In genomic region chr17:67420994-67421393, GRCh38 we compare ENCODE assay signal across 12 cellular contexts. TPM values are rescaled to one million over a fixed set of nuclear protein-coding genes. Genes with fewer than 3 reads are reported as not detected.
DNase-seq lines count a peak whose midpoint lies in the region; ATAC-seq and TF ChIP-seq lines count a peak whose summit lies in the region.
"Had no signal": no experiment of that assay in that cellular context is flagged by ENCODE, and none has a peak within 500 bp of the region (broad histone marks: within the 10 kb centered on the region; RNA-seq: fewer than 3 reads in every experiment).

No MANE protein-coding gene starts in this region.

- no peak overlapping the region for H3K4me2 ChIP-seq in mesendoderm (ENCODE audit: low read length)

- no peak overlapping the region for H3K18ac ChIP-seq in mesendoderm (ENCODE audit: low read length)

- ATAC-seq in activated CD8-positive, alpha-beta memory T cell treated with anti-CD3 and anti-CD28 coated beads, Interleukin-2, amount 10 ng/mL, durations not matched to agents 7 days and 5 days, result no peak
- ATAC-seq in T-cell (replicated peaks in 1 of 4) (no peak), HG03095 (IDR thresholded peaks at IDR 0.05; ENCODE audit: unreplicated experiment) (no peak)
- no peak for ATAC-seq in stimulated activated effector memory CD8-positive, alpha-beta T cell treated with anti-CD3 and anti-CD28 coated beads, Interleukin-12 subunit alpha, Interleukin-12 subunit beta, amount 100 ng/mL, for 72 hours

- H3K9me3 ChIP-seq in esophagus (ENCODE audit: control insufficient read depth in 2 of 2, insufficient read depth in 1 of 2, low read depth in 1 of 2, low read length in 1 of 2), result no peaks in the 10 kb centered on the region

- peak overlapping the region; percentile 93 to 96 for H3K27ac ChIP-seq in esophagus (ENCODE audit: low read depth in 2 of 2, low read length in 1 of 2)
- H3K27ac ChIP-seq in mesendoderm (ENCODE audit: low read depth, low read length), result no peak overlapping the region
- H3K27ac ChIP-seq: SK-N-MC had no signal

- H3K4me3 Mint-ChIP-seq in activated CD8-positive, alpha-beta memory T cell treated with anti-CD3 and anti-CD28 coated beads, Interleukin-2, amount 10 ng/mL, durations not matched to agents 7 days and 5 days, result no peak overlapping the region
- peak overlapping the region; percentile 3 to 67 (median 28) for H3K4me3 Mint-ChIP-seq in T-cell
- H3K4me3 Mint-ChIP-seq in stimulated activated effector memory CD8-positive, alpha-beta T cell treated with anti-CD3 and anti-CD28 coated beads, Interleukin-12 subunit alpha, Interleukin-12 subunit beta, amount 100 ng/mL, for 72 hours, result peak overlapping the region; percentile 32

- no peak for DNase-seq in activated CD8-positive, alpha-beta memory T cell treated with anti-CD3 and anti-CD28 coated beads, Interleukin-2, amount 10 ng/mL, durations not matched to agents 7 days and 5 days
- DNase-seq in activated CD8-positive, alpha-beta memory T cell treated with anti-CD3 and anti-CD28 coated beads, Interleukin-2, amount 50 U/mL, for 4 hours, result no peak
- no peak for DNase-seq in T-cell
- DNase-seq in stimulated activated effector memory CD8-positive, alpha-beta T cell treated with anti-CD3 and anti-CD28 coated beads, Interleukin-12 subunit alpha, Interleukin-12 subunit beta, amount 100 ng/mL, for 72 hours (ENCODE audit: low spot score in 2 of 2), result no peak
- no peak for DNase-seq in mesendoderm
- DNase-seq in GM13977 (ENCODE audit: low spot score), result no peak
- DNase-seq: DMS79 treated with DMSO at 0.1 percent for 48 hours, H7, trophoblast cell had no signal

- in situ Hi-C loops in GM13977 (cut with MboI; ENCODE audit: low pct_unique_long_range_greater_than_20kb, low sequenced_read_pairs, unreplicated experiment), result no loop called here

- no peak overlapping the region for H4K5ac ChIP-seq in mesendoderm (ENCODE audit: low read length)

- peaks cover 55% of the 10 kb centered on the region for H3K4me1 Mint-ChIP-seq in activated CD8-positive, alpha-beta memory T cell treated with anti-CD3 and anti-CD28 coated beads, Interleukin-2, amount 10 ng/mL, durations not matched to agents 7 days and 5 days
- H3K4me1 Mint-ChIP-seq in T-cell, result peaks cover 91 to 94% (median 94%) of the 10 kb centered on the region in 3 donors
- H3K4me1 Mint-ChIP-seq in stimulated activated effector memory CD8-positive, alpha-beta T cell treated with anti-CD3 and anti-CD28 coated beads, Interleukin-12 subunit alpha, Interleukin-12 subunit beta, amount 100 ng/mL, for 72 hours, result peaks cover 82% of the 10 kb centered on the region

- no peak overlapping the region for H4K8ac ChIP-seq in mesendoderm (ENCODE audit: low read depth, low read length)

- H3K23ac ChIP-seq in mesendoderm (ENCODE audit: low read length), result no peak overlapping the region

- no peak overlapping the region for H2BK120ac ChIP-seq in mesendoderm (ENCODE audit: low read depth, low read length)

- no peaks in the 10 kb centered on the region for H3K27me3 ChIP-seq in esophagus (ENCODE audit: control insufficient read depth in 1 of 2, insufficient read depth in 2 of 2, low read length in 2 of 2)
- H3K27me3 ChIP-seq in mesendoderm (ENCODE audit: insufficient read depth, low read length, poor library complexity), result no peaks in the 10 kb centered on the region

- H3K79me2 ChIP-seq in mesendoderm (ENCODE audit: control insufficient read depth, insufficient read depth, low read length), result peaks cover 8% of the 10 kb centered on the region

- H3K56ac ChIP-seq in mesendoderm (ENCODE audit: low read length), result no peak overlapping the region

- peaks cover 4% of the 10 kb centered on the region for H3K79me1 ChIP-seq in mesendoderm (ENCODE audit: low read length)

- POLR2A ChIA-PET in T-cell (lab: Charles Lee), result interaction anchor here (0.6 to 2.3 kb wide), 6 partner anchors 11 to 54 kb away, joined by 3 to 13 read pairs (median 4); no protein-coding TSS in a partner anchor

- CTCF ChIA-PET in activated CD8-positive, alpha-beta memory T cell treated with anti-CD3 and anti-CD28 coated beads, Interleukin-2, amount 10 ng/mL, durations not matched to agents 7 days and 5 days (lab: Charles Lee), result interaction anchor here (1.3 to 4.4 kb wide), 5 partner anchors 14 to 54 kb away, joined by 3 to 17 read pairs (median 6); no protein-coding TSS in a partner anchor
- CTCF ChIA-PET in T-cell (lab: Charles Lee), result interaction anchor here in 1 of 2 donors (0.6 to 2.6 kb wide), 3 partner anchors 20 to 57 kb away, joined by 3 to 20 read pairs (median 4); no protein-coding TSS in a partner anchor

- no peaks in the 10 kb centered on the region for H3K27me3 Mint-ChIP-seq in activated CD8-positive, alpha-beta memory T cell treated with anti-CD3 and anti-CD28 coated beads, Interleukin-2, amount 10 ng/mL, durations not matched to agents 7 days and 5 days
- H3K27me3 Mint-ChIP-seq in T-cell, result no peaks in the 10 kb centered on the region

- H3K27ac Mint-ChIP-seq in activated CD8-positive, alpha-beta memory T cell treated with anti-CD3 and anti-CD28 coated beads, Interleukin-2, amount 10 ng/mL, durations not matched to agents 7 days and 5 days, result peak overlapping the region; percentile 77
- peak overlapping the region; percentile 95 to 96 for H3K27ac Mint-ChIP-seq in T-cell
- H3K27ac Mint-ChIP-seq in stimulated activated effector memory CD8-positive, alpha-beta T cell treated with anti-CD3 and anti-CD28 coated beads, Interleukin-12 subunit alpha, Interleukin-12 subunit beta, amount 100 ng/mL, for 72 hours, result peak overlapping the region; percentile 91

- TF ChIP-seq CTCF in GM13977 (IDR thresholded peaks at IDR 0.05; ENCODE audit: extremely low read depth, insufficient read depth, missing control alignments), result no peak

- H2AK5ac ChIP-seq in mesendoderm (ENCODE audit: low read length), result no peak overlapping the region

- 57 to 60% methylated on average over 5 of the region's 5 CpGs for WGBS in esophagus, 2 donors
- no CpG with 5 or more reads among the region's 5 CpGs for WGBS in mesendoderm (ENCODE audit: extremely low coverage, insufficient coverage, low lambda C conversion rate)

- H2BK5ac ChIP-seq in mesendoderm (ENCODE audit: low read length), result no peak overlapping the region

- peaks cover 18% of the 10 kb centered on the region for H3K36me3 Mint-ChIP-seq in activated CD8-positive, alpha-beta memory T cell treated with anti-CD3 and anti-CD28 coated beads, Interleukin-2, amount 10 ng/mL, durations not matched to agents 7 days and 5 days
- peaks cover 26% of the 10 kb centered on the region for H3K36me3 Mint-ChIP-seq in T-cell
- H3K36me3 Mint-ChIP-seq in stimulated activated effector memory CD8-positive, alpha-beta T cell treated with anti-CD3 and anti-CD28 coated beads, Interleukin-12 subunit alpha, Interleukin-12 subunit beta, amount 100 ng/mL, for 72 hours, result no peaks in the 10 kb centered on the region

- H3K36me3 ChIP-seq in esophagus (ENCODE audit: control insufficient read depth in 2 of 2, insufficient read depth in 2 of 2, low read length in 1 of 2) (no peaks in the 10 kb centered on the region), mesendoderm (ENCODE audit: control insufficient read depth, insufficient read depth, low read length) (no peaks in the 10 kb centered on the region)

- H2BK15ac ChIP-seq in mesendoderm (replicated peaks; ENCODE audit: low read depth), result no peak overlapping the region

- H3K9ac ChIP-seq in mesendoderm (ENCODE audit: low read length), result no peak overlapping the region

- H3K4me3 ChIP-seq in esophagus (ENCODE audit: low read depth in 1 of 2, low read length in 2 of 2) (no peak overlapping the region), mesendoderm (ENCODE audit: low read length) (no peak overlapping the region)
- H3K4me3 ChIP-seq: SK-N-MC had no signal

- no peak overlapping the region for H3K4ac ChIP-seq in mesendoderm (ENCODE audit: low read depth, low read length)

- H3K4me1 ChIP-seq in esophagus (ENCODE audit: control insufficient read depth in 2 of 2, insufficient read depth in 2 of 2, low read length in 1 of 2) (peaks cover 0 to 8% of the 10 kb centered on the region in 2 donors), mesendoderm (ENCODE audit: control insufficient read depth, low read depth, low read length) (peaks cover 3% of the 10 kb centered on the region)

- H3K9me3 Mint-ChIP-seq in activated CD8-positive, alpha-beta memory T cell treated with anti-CD3 and anti-CD28 coated beads, Interleukin-2, amount 10 ng/mL, durations not matched to agents 7 days and 5 days (ENCODE audit: low read depth), result no peaks in the 10 kb centered on the region
- no peaks in the 10 kb centered on the region for H3K9me3 Mint-ChIP-seq in T-cell
- no peaks in the 10 kb centered on the region for H3K9me3 Mint-ChIP-seq in stimulated activated effector memory CD8-positive, alpha-beta T cell treated with anti-CD3 and anti-CD28 coated beads, Interleukin-12 subunit alpha, Interleukin-12 subunit beta, amount 100 ng/mL, for 72 hours

RNA-seq across cellular contexts. Expression of gene PITPNC1, which starts 43.9 kb away (rescaled TPM):
- total RNA-seq in activated CD8-positive, alpha-beta memory T cell treated with anti-CD3 and anti-CD28 coated beads, Interleukin-2, amount 10 ng/mL, durations not matched to agents 7 days and 5 days, result 10 to 100 TPM; 44.9 to 67.6 TPM
- total RNA-seq in T-cell, result 100 to 1,000 TPM in 3 of 5 donors, 10 to 100 TPM in 2; 82.6 to 132 (median 111) TPM
- polyA plus RNA-seq in esophagus, result 1 to 10 TPM; 7.9 to 9.6 TPM
- 54.2 TPM for polyA plus RNA-seq in mesendoderm (2013, experiment 1 of 2)
- 52.1 TPM for polyA plus RNA-seq in mesendoderm (2013, experiment 2 of 2)

RNA-seq across cellular contexts. Expression of gene PSMD12, which starts 54.6 kb away (rescaled TPM):
- 10 to 100 TPM; 52.8 to 63.2 TPM for total RNA-seq in activated CD8-positive, alpha-beta memory T cell treated with anti-CD3 and anti-CD28 coated beads, Interleukin-2, amount 10 ng/mL, durations not matched to agents 7 days and 5 days
- 10 to 100 TPM; 28.1 to 49.9 (median 37.7) TPM for total RNA-seq in T-cell
- 10 to 100 TPM; 20.3 to 28.7 TPM for polyA plus RNA-seq in esophagus
- polyA plus RNA-seq in mesendoderm (2013, experiment 1 of 2), result 86.5 TPM
- 87.8 TPM for polyA plus RNA-seq in mesendoderm (2013, experiment 2 of 2)
